In genomic region chr15:50819344-50819743, GRCh38 we compare ENCODE assay signal across 1 cellular context.
A peak's percentile ranks its signal among the peaks of the same experiment; 100 is the strongest.
TF ChIP-seq lines count a peak whose summit lies in the region.

No MANE protein-coding gene starts in this region.

TF ChIP-seq in SK-N-SH, 30 proteins besides CTCF, POLR2A, EP300 and RAD21 (continued from another document):
- TF ChIP-seq USF2 (IDR thresholded peaks at IDR 0.05; ENCODE audit: borderline replicate concordance, low read depth, low read length) = no peak
- no peak for TF ChIP-seq RFX5 (IDR thresholded peaks at IDR 0.05; ENCODE audit: low read length)
- TF ChIP-seq TEAD4 (IDR thresholded peaks at IDR 0.05; ENCODE audit: borderline replicate concordance, insufficient read depth) = 0 out of 2 replicates have a peak, but pooled peaks have one; percentile 41
- no peak for TF ChIP-seq FOXM1 (IDR thresholded peaks at IDR 0.05; ENCODE audit: low read depth)
- no peak for TF ChIP-seq IRF3 (IDR thresholded peaks at IDR 0.05; ENCODE audit: low read depth, low read length)
- TF ChIP-seq EZH2phosphoT487 (IDR thresholded peaks at IDR 0.05; ENCODE audit: borderline replicate concordance, low read depth) = no peak
- peak; percentile 34; the same call in 1 of the 2 replicates for TF ChIP-seq POLR2AphosphoS5 (IDR thresholded peaks at IDR 0.05; ENCODE audit: low read depth, low read length)
- TF ChIP-seq TCF12 (IDR thresholded peaks at IDR 0.05) = peak; percentile 90
- TF ChIP-seq MAX (IDR thresholded peaks at IDR 0.05; ENCODE audit: low read depth) = no peak
- peak; percentile 58; the same call in 1 of the 2 replicates for TF ChIP-seq FOSL2 (IDR thresholded peaks at IDR 0.05; ENCODE audit: borderline replicate concordance, low read depth)
- TF ChIP-seq FOXJ3 (CRISPR knock-in tag; IDR thresholded peaks at IDR 0.05) = no peak
- TF ChIP-seq ZBTB33 (IDR thresholded peaks at IDR 0.05; ENCODE audit: borderline replicate concordance, low read depth) = 0 out of 2 replicates have a peak, but pooled peaks have one; percentile 36
